In genomic region chr5:78221964-78222451, GRCh38 we compare ENCODE assay signal across 8 cellular contexts.
DNase-seq lines count a peak whose midpoint lies in the region; ATAC-seq lines count a peak whose summit lies in the region.

No MANE protein-coding gene starts in this region.

- no peak overlapping the region for H3K27ac ChIP-seq in CD4-positive, CD25-positive, alpha-beta regulatory T cell (ENCODE audit: insufficient read depth, low read length, poor library complexity, severe bottlenecking)

- H3K4me3 Mint-ChIP-seq in CD4-positive, CD25-positive, alpha-beta regulatory T cell = no peak overlapping the region
- H3K4me3 Mint-ChIP-seq in T-helper 17 cell = no peak overlapping the region
- H3K4me3 Mint-ChIP-seq in naive B cell = peak overlapping the region in 5 of 8 donors; percentile 1 to 61 (median 25)

- H3K27me3 ChIP-seq in CD4-positive, CD25-positive, alpha-beta regulatory T cell (ENCODE audit: control insufficient read depth, insufficient read depth, low read length) = no peaks in the 10 kb centered on the region

- H3K36me3 ChIP-seq in CD4-positive, CD25-positive, alpha-beta regulatory T cell (ENCODE audit: control insufficient read depth, insufficient read depth, low read length) = peaks cover 25% of the 10 kb centered on the region

- H3K4me1 Mint-ChIP-seq in CD4-positive, CD25-positive, alpha-beta regulatory T cell = peaks cover 0 to 21% (median 12%) of the 10 kb centered on the region in 4 donors
- H3K4me1 Mint-ChIP-seq in T-helper 17 cell = peaks cover 10% of the 10 kb centered on the region
- H3K4me1 Mint-ChIP-seq in naive B cell = peaks cover 16 to 23% (median 16%) of the 10 kb centered on the region in 3 donors

- peaks cover 40% of the 10 kb centered on the region for H3K36me3 Mint-ChIP-seq in CD4-positive, CD25-positive, alpha-beta regulatory T cell
- H3K36me3 Mint-ChIP-seq in T-helper 17 cell (ENCODE audit: low read depth) (peaks cover 16% of the 10 kb centered on the region), naive B cell (peaks cover 14 to 21% of the 10 kb centered on the region in 2 donors)

- DNase-seq in CD4-positive, CD25-positive, alpha-beta regulatory T cell = peak in 1 of 3 donors; percentile 5
- DNase-seq in T-helper 17 cell (no peak), naive B cell (peak; percentile 81), kidney glomerular epithelial cell (lab: John Stamatoyannopoulos, UW) (no peak), middle frontal gyrus (ENCODE audit: extremely low spot score, low spot score) (no peak), cortex of kidney (lab: John Stamatoyannopoulos, UW) (no peak)

- peaks cover 0 to 5% (median 0%) of the 10 kb centered on the region in 7 donors for H3K9me3 Mint-ChIP-seq in CD4-positive, CD25-positive, alpha-beta regulatory T cell
- H3K9me3 Mint-ChIP-seq in naive B cell = peaks cover 0 to 2% (median 0%) of the 10 kb centered on the region in 7 donors

- no peaks in the 10 kb centered on the region for H3K9me3 ChIP-seq in CD4-positive, CD25-positive, alpha-beta regulatory T cell (ENCODE audit: control insufficient read depth in 2 of 2, low read length in 2 of 2)
- H3K9me3 ChIP-seq in T-helper 17 cell (ENCODE audit: control insufficient read depth, low read length, poor library complexity, severe bottlenecking) = no peaks in the 10 kb centered on the region

- no peak overlapping the region for H3K4me3 ChIP-seq in CD4-positive, CD25-positive, alpha-beta regulatory T cell (ENCODE audit: low read depth, low read length)

- peak; percentile 68 to 77 for ATAC-seq in CD4-positive, CD25-positive, alpha-beta regulatory T cell (ENCODE audit: low read depth in 2 of 2)
- ATAC-seq in GM19397 (IDR thresholded peaks at IDR 0.05; ENCODE audit: unreplicated experiment) = peak; percentile 100
- peak; percentile 99 for ATAC-seq in HG03196 (IDR thresholded peaks at IDR 0.05; ENCODE audit: unreplicated experiment)
- ATAC-seq in T-helper 17 cell = peak; percentile 74
- ATAC-seq in naive B cell (ENCODE audit: low read depth in 2 of 2) = peak; percentile 100

- H3K27ac Mint-ChIP-seq in CD4-positive, CD25-positive, alpha-beta regulatory T cell = no peak overlapping the region
- H3K27ac Mint-ChIP-seq in T-helper 17 cell (no peak overlapping the region), naive B cell (peak overlapping the region in 5 of 6 donors; percentile 40 to 87 (median 59))

- no peaks in the 10 kb centered on the region for H3K27me3 Mint-ChIP-seq in CD4-positive, CD25-positive, alpha-beta regulatory T cell
- H3K27me3 Mint-ChIP-seq in T-helper 17 cell = no peaks in the 10 kb centered on the region
- no peaks in the 10 kb centered on the region for H3K27me3 Mint-ChIP-seq in naive B cell

- no peaks in the 10 kb centered on the region for H3K4me1 ChIP-seq in CD4-positive, CD25-positive, alpha-beta regulatory T cell (ENCODE audit: control insufficient read depth, insufficient read depth, low read length, poor library complexity, severe bottlenecking)

Comparison
In these comparisons a context has a peak if more than half of its experiments do, and no peak if none do; other contexts are left out.
1. H3K27ac Mint-ChIP-seq: peak in naive B cell (5 of 6); none in CD4-positive, CD25-positive, alpha-beta regulatory T cell (0 of 3) and T-helper 17 cell (single experiment).
2. H3K4me3 Mint-ChIP-seq: peak in naive B cell (5 of 8); none in CD4-positive, CD25-positive, alpha-beta regulatory T cell (0 of 4) and T-helper 17 cell (single experiment).
3. Peak in every context shown above with its lines, with median percentiles within 50 percentile points of each other: ATAC-seq.